1 cellular context compared by ENCODE assay signal in genomic region chr10:67114945-67115344, GRCh38.
TF ChIP-seq lines count a peak whose summit lies in the region.

No MANE protein-coding gene starts in this region.

TF ChIP-seq in HepG2, 621 proteins besides CTCF, POLR2A, EP300 and RAD21 (continued from another document and continues in another):
- TF ChIP-seq HNF1A (IDR thresholded peaks at IDR 0.05; ENCODE audit: low read depth) (no peak; the same call in 1 of the 2 replicates), HNF1A (CRISPR knock-in tag; IDR thresholded peaks at IDR 0.05; ENCODE audit: borderline replicate concordance) (peak; percentile 37; the same call in 1 of the 2 replicates), SKI (IDR thresholded peaks at IDR 0.05; ENCODE audit: partially characterized antibody) (no peak), MEF2D (CRISPR knock-in tag; IDR thresholded peaks at IDR 0.05) (no peak), ZNF414 (CRISPR knock-in tag; IDR thresholded peaks at IDR 0.05) (no peak), ZNF841 (CRISPR knock-in tag; IDR thresholded peaks at IDR 0.05; ENCODE audit: borderline replicate concordance) (no peak), NR2F6 (IDR thresholded peaks at IDR 0.05) (no peak), NR2F6 (CRISPR knock-in tag; IDR thresholded peaks at IDR 0.05) (no peak), SMAD9 (CRISPR knock-in tag; IDR thresholded peaks at IDR 0.05) (no peak), ZNF101 (CRISPR knock-in tag; IDR thresholded peaks at IDR 0.05; ENCODE audit: borderline replicate concordance, low read depth) (no peak), ZNF484 (CRISPR knock-in tag; IDR thresholded peaks at IDR 0.05; ENCODE audit: borderline replicate concordance, low read depth) (no peak), JUND (CRISPR knock-in tag; IDR thresholded peaks at IDR 0.05) (no peak), ZNF354B (CRISPR knock-in tag; IDR thresholded peaks at IDR 0.05) (no peak), SALL2 (CRISPR knock-in tag; IDR thresholded peaks at IDR 0.05) (no peak), HIC2 (CRISPR knock-in tag; IDR thresholded peaks at IDR 0.05; ENCODE audit: low read depth) (no peak), SSRP1 (CRISPR knock-in tag; IDR thresholded peaks at IDR 0.05) (no peak), ZNF550 (CRISPR knock-in tag; IDR thresholded peaks at IDR 0.05; ENCODE audit: borderline replicate concordance) (no peak), HDAC2 (CRISPR knock-in tag; IDR thresholded peaks at IDR 0.05) (no peak), PLRG1 (conservative IDR thresholded peaks at IDR 0.05) (no peak), CREB1 (IDR thresholded peaks at IDR 0.05) (no peak), CREB1 (CRISPR knock-in tag; IDR thresholded peaks at IDR 0.05) (no peak), ARHGAP35 (CRISPR knock-in tag; IDR thresholded peaks at IDR 0.05; ENCODE audit: borderline replicate concordance) (no peak), ARID3A (IDR thresholded peaks at IDR 0.05; ENCODE audit: low read depth, low read length) (peak; percentile 56; the same call in 1 of the 2 replicates), HMG20B (CRISPR knock-in tag; conservative IDR thresholded peaks at IDR 0.05) (no peak), SRSF9 (IDR thresholded peaks at IDR 0.05; ENCODE audit: borderline replicate concordance, insufficient read depth, low read depth, low read length, poor library complexity, severe bottlenecking) (no peak), ARID4A (CRISPR knock-in tag; IDR thresholded peaks at IDR 0.05; ENCODE audit: borderline replicate concordance) (no peak), ZNF75D (CRISPR knock-in tag; IDR thresholded peaks at IDR 0.05; ENCODE audit: borderline replicate concordance) (no peak), ZFP91 (CRISPR knock-in tag; IDR thresholded peaks at IDR 0.05; ENCODE audit: borderline replicate concordance) (no peak), MIXL1 (CRISPR knock-in tag; IDR thresholded peaks at IDR 0.05) (peak; percentile 69), ZNF704 (CRISPR knock-in tag; IDR thresholded peaks at IDR 0.05; ENCODE audit: borderline replicate concordance) (no peak), ZMAT5 (CRISPR knock-in tag; IDR thresholded peaks at IDR 0.05; ENCODE audit: borderline replicate concordance, low read depth) (no peak), ZNF644 (CRISPR knock-in tag; IDR thresholded peaks at IDR 0.05; ENCODE audit: low read depth) (peak; percentile 41; the same call in 1 of the 2 replicates), ZNF674 (CRISPR knock-in tag; IDR thresholded peaks at IDR 0.05; ENCODE audit: low read depth) (no peak), ZBTB3 (CRISPR knock-in tag; IDR thresholded peaks at IDR 0.05; ENCODE audit: borderline replicate concordance, low read depth) (no peak), POLR2G (IDR thresholded peaks at IDR 0.05; ENCODE audit: low read depth, low read length) (no peak), MLX (CRISPR knock-in tag; IDR thresholded peaks at IDR 0.05) (no peak), NCOA5 (CRISPR knock-in tag; IDR thresholded peaks at IDR 0.05) (no peak), CENPBD1 (CRISPR knock-in tag; IDR thresholded peaks at IDR 0.05; ENCODE audit: borderline replicate concordance, low read depth) (no peak), ZC3H4 (CRISPR knock-in tag; IDR thresholded peaks at IDR 0.05; ENCODE audit: borderline replicate concordance) (no peak), ZSCAN31 (CRISPR knock-in tag; IDR thresholded peaks at IDR 0.05; ENCODE audit: low read depth) (no peak), ZNF468 (CRISPR knock-in tag; IDR thresholded peaks at IDR 0.05) (no peak), ZBTB49 (CRISPR knock-in tag; IDR thresholded peaks at IDR 0.05; ENCODE audit: borderline replicate concordance) (no peak)
